35 cellular contexts compared by ENCODE assay signal in genomic region chr1:18812540-18812939, GRCh38. TPM values are rescaled to one million over a fixed set of nuclear protein-coding genes. Genes with fewer than 3 reads are reported as not detected.
"Had no signal": no experiment of that assay in that cellular context is flagged by ENCODE, and none has a peak within 500 bp of the region (broad histone marks: within the 10 kb centered on the region; RNA-seq: fewer than 3 reads in every experiment).

No MANE protein-coding gene starts in this region.

- H3K27me3 ChIP-seq: pancreas, right atrium auricular region, testis, uterus had no signal

- FAIRE-seq: pancreas had no signal

- H3K9me3 ChIP-seq: neutrophil, pancreas, prostate gland, right atrium auricular region, spleen, suprapubic skin, testis, tibial artery, transverse colon, upper lobe of right lung, uterus had no signal

- H3K27ac ChIP-seq: neutrophil, pancreas, prostate gland, right atrium auricular region, skin epidermis, spleen, suprapubic skin, testis, tibial artery, transverse colon, upper lobe of right lung, uterus had no signal

- H3K4me2 ChIP-seq: smooth muscle cell had no signal

- H3K4me3 ChIP-seq: pancreas, prostate gland, right atrium auricular region, skin epidermis, smooth muscle cell, spleen, suprapubic skin, testis, tibial artery, transverse colon, upper lobe of right lung, uterus had no signal

- H3K36me3 ChIP-seq: neutrophil, pancreas, prostate gland, right atrium auricular region, spleen, suprapubic skin, tibial artery, transverse colon, upper lobe of right lung, uterus had no signal

- H3K36me3 Mint-ChIP-seq: natural killer cell; stimulated activated memory B cell treated with anti-CD40 and anti-IgM and Interleukin-4, amounts not matched to agents 10 μg/mL and 1 μg/mL and 100 μg/mL, for 72 hours; type B pancreatic cell had no signal

- H3K27ac Mint-ChIP-seq: natural killer cell; nephron progenitor cell; stimulated activated memory B cell treated with anti-CD40 and anti-IgM and Interleukin-4, amounts not matched to agents 10 μg/mL and 1 μg/mL and 100 μg/mL, for 72 hours; stimulated activated naive CD8-positive, alpha-beta T cell treated with anti-CD3 and anti-CD28 coated beads, Interleukin-15, amount 100 ng/mL, for 72 hours; type B pancreatic cell had no signal

- ATAC-seq: natural killer cell; pancreas; sciatic nerve; stimulated activated memory B cell treated with anti-CD40 and anti-IgM and Interleukin-4, amounts not matched to agents 10 μg/mL and 1 μg/mL and 100 μg/mL, for 72 hours; stimulated activated naive CD8-positive, alpha-beta T cell treated with anti-CD3 and anti-CD28 coated beads, Interleukin-15, amount 100 ng/mL, for 72 hours; stimulated activated naive CD8-positive, alpha-beta T cell treated with anti-CD3 and anti-CD28 coated beads, Interleukin-15, Interleukin-2, amounts not matched to agents 100 U/mL and 50 U/mL, for 24 hours; upper lobe of right lung had no signal

- H3K4me3 Mint-ChIP-seq: natural killer cell; nephron progenitor cell; neural crest cell; stimulated activated memory B cell treated with anti-CD40 and anti-IgM and Interleukin-4, amounts not matched to agents 10 μg/mL and 1 μg/mL and 100 μg/mL, for 72 hours; stimulated activated naive CD8-positive, alpha-beta T cell treated with anti-CD3 and anti-CD28 coated beads, Interleukin-15, amount 100 ng/mL, for 72 hours; type B pancreatic cell had no signal

- H3K4me1 ChIP-seq: pancreas, prostate gland, right atrium auricular region, suprapubic skin, testis, tibial artery, transverse colon, upper lobe of right lung, uterus had no signal

- H3K4me1 Mint-ChIP-seq: stimulated activated memory B cell treated with anti-CD40 and anti-IgM and Interleukin-4, amounts not matched to agents 10 μg/mL and 1 μg/mL and 100 μg/mL, for 72 hours; stimulated activated naive CD8-positive, alpha-beta T cell treated with anti-CD3 and anti-CD28 coated beads, Interleukin-15, amount 100 ng/mL, for 72 hours had no signal

- DNase-seq: natural killer cell; nephron progenitor cell; nucleus accumbens; pancreas; retina; spleen; stimulated activated CD4-positive, alpha-beta T cell treated with anti-CD3 and anti-CD28 coated beads, Interleukin-12 subunit alpha, Interleukin-12 subunit beta, amount 100 ng/mL, for 4 hours; stimulated activated CD4-positive, alpha-beta T cell treated with anti-CD3 and anti-CD28 coated beads, Interleukin-1b, Interleukin-23, amount 100 ng/mL, for 48 hours; stimulated activated CD4-positive, alpha-beta T cell treated with anti-CD3 and anti-CD28 coated beads, Interleukin-4, amount 100 ng/mL, for 1 hour; stimulated activated CD4-positive, alpha-beta T cell treated with anti-CD3 and anti-CD28 coated beads, Interleukin-4, amount 100 ng/mL, for 4 hours; stimulated activated CD8-positive, alpha-beta memory T cell treated with anti-CD3 and anti-CD28 coated beads, Interleukin-4, amount 100 ng/mL, for 48 hours; stimulated activated naive CD4-positive, alpha-beta T cell; stimulated activated naive CD8-positive, alpha-beta T cell treated with anti-CD3 and anti-CD28 coated beads, Interleukin-15, amount 100 ng/mL, for 72 hours; stimulated activated naive CD8-positive, alpha-beta T cell treated with anti-CD3 and anti-CD28 coated beads, Interleukin-15, Interleukin-2, amounts not matched to agents 100 U/mL and 50 U/mL, for 24 hours; substantia nigra; testis; tibial artery; transverse colon; upper lobe of right lung; uterus had no signal

- H3K9me3 Mint-ChIP-seq: natural killer cell; nephron progenitor cell; neural crest cell; stimulated activated memory B cell treated with anti-CD40 and anti-IgM and Interleukin-4, amounts not matched to agents 10 μg/mL and 1 μg/mL and 100 μg/mL, for 72 hours; stimulated activated naive CD8-positive, alpha-beta T cell treated with anti-CD3 and anti-CD28 coated beads, Interleukin-15, amount 100 ng/mL, for 72 hours; type B pancreatic cell had no signal

RNA-seq across cellular contexts. Expression of gene TAS1R2, which starts 46.9 kb away (rescaled TPM):
- total RNA-seq: natural killer cell, neural crest cell, omental fat pad, osteocyte, pancreas, posterior vena cava, prostate gland, pulmonary artery endothelial cell, right atrium auricular region, sciatic nerve, smooth muscle cell, spleen, transverse colon, upper lobe of right lung, urinary bladder had no signal
- polyA plus RNA-seq: pancreas, smooth muscle cell, spleen, urinary bladder had no signal
